33 cellular contexts compared by ENCODE assay signal in genomic region chr18:51157215-51157614, GRCh38.
"Had no signal": no experiment of that assay in that cellular context is flagged by ENCODE, and none has a peak within 500 bp of the region (broad histone marks: within the 10 kb centered on the region; RNA-seq: fewer than 3 reads in every experiment).

No MANE protein-coding gene starts in this region.

- DNase-seq: activated CD4-positive, alpha-beta T cell treated with anti-CD3 and anti-CD28 coated beads for 48 hours; activated CD4-positive, alpha-beta T cell treated with anti-CD3 and anti-CD28 coated beads, Interleukin-2, amount 50 U/mL, for 48 hours; activated CD8-positive, alpha-beta memory T cell treated with anti-CD3 and anti-CD28 coated beads, Interleukin-2, amount 50 U/mL, for 4 hours; activated effector memory CD4-positive, alpha-beta T cell treated with anti-CD3 and anti-CD28 coated beads, Interleukin-2, amount 50 U/mL, for 16 hours; activated naive CD4-positive, alpha-beta T cell treated with anti-CD3 and anti-CD28 coated beads for 36 hours; activated naive CD8-positive, alpha-beta T cell treated with anti-CD3 and anti-CD28 coated beads for 36 hours; activated T-cell treated with anti-CD3 and anti-CD28 coated beads, Interleukin-2, amount 50 U/mL, for 1 hour; adrenal gland; aorta; body of pancreas; dermis blood vessel endothelial cell; effector CD4-positive, alpha-beta T cell; foreskin keratinocyte; heart left ventricle; hypothalamus; immature natural killer cell; kidney; left colon; mammary epithelial cell; ovary; retina; sigmoid colon; small intestine; stimulated activated CD4-positive, alpha-beta T cell treated with anti-CD3 and anti-CD28 coated beads, Interleukin-4, amount 100 ng/mL, for 24 hours; T-helper 9 cell; tibial artery had no signal

- ATAC-seq: activated CD4-positive, CD25-positive, alpha-beta regulatory T cell treated with anti-CD3 and anti-CD28 coated beads, Interleukin-2, amount 50 U/mL, for 24 hours; body of pancreas; foreskin keratinocyte; heart left ventricle; left colon; stimulated activated effector memory CD8-positive, alpha-beta T cell treated with anti-CD3 and anti-CD28 coated beads, Interleukin-12 subunit alpha, Interleukin-12 subunit beta, amount 100 ng/mL, for 72 hours had no signal

- H3K9me3 ChIP-seq: adrenal gland, body of pancreas, esophagus muscularis mucosa, heart left ventricle, ovary, prostate gland, sigmoid colon, suprapubic skin, tibial artery had no signal

- H3K27ac Mint-ChIP-seq: activated naive CD4-positive, alpha-beta T cell treated with anti-CD3 and anti-CD28 coated beads for 36 hours; activated naive CD8-positive, alpha-beta T cell treated with anti-CD3 and anti-CD28 coated beads for 36 hours; activated T-helper 1 cell treated with anti-CD3 and anti-CD28 coated beads, Interleukin-12 subunit alpha, Interleukin-12 subunit beta, Interleukin-2, Interleukin-4 antibody, amounts not matched to agents 30 ng/mL and 10 ng/mL and 1 ng/mL, durations not matched to agents 14 hours and 24 hours and 36 hours; stimulated activated effector memory CD8-positive, alpha-beta T cell treated with anti-CD3 and anti-CD28 coated beads, Interleukin-12 subunit alpha, Interleukin-12 subunit beta, amount 100 ng/mL, for 72 hours had no signal

- H3K36me3 ChIP-seq: adrenal gland, esophagus muscularis mucosa, heart left ventricle, ovary, prostate gland, sigmoid colon, suprapubic skin, tibial artery had no signal

- H3K4me3 ChIP-seq: adrenal gland, body of pancreas, esophagus muscularis mucosa, heart left ventricle, ovary, prostate gland, sigmoid colon, suprapubic skin, tibial artery had no signal

- H3K9me3 Mint-ChIP-seq: activated naive CD4-positive, alpha-beta T cell treated with anti-CD3 and anti-CD28 coated beads for 36 hours; activated naive CD8-positive, alpha-beta T cell treated with anti-CD3 and anti-CD28 coated beads for 36 hours; activated T-helper 1 cell treated with anti-CD3 and anti-CD28 coated beads, Interleukin-12 subunit alpha, Interleukin-12 subunit beta, Interleukin-2, Interleukin-4 antibody, amounts not matched to agents 30 ng/mL and 10 ng/mL and 1 ng/mL, durations not matched to agents 14 hours and 24 hours and 36 hours; immature natural killer cell; stimulated activated effector memory CD8-positive, alpha-beta T cell treated with anti-CD3 and anti-CD28 coated beads, Interleukin-12 subunit alpha, Interleukin-12 subunit beta, amount 100 ng/mL, for 72 hours had no signal

- H3K4me1 ChIP-seq: adrenal gland, body of pancreas, esophagus muscularis mucosa, foreskin keratinocyte, prostate gland, sigmoid colon, suprapubic skin, tibial artery had no signal

- H3K27me3 Mint-ChIP-seq: activated naive CD8-positive, alpha-beta T cell treated with anti-CD3 and anti-CD28 coated beads for 36 hours had no signal

- H3K4me3 Mint-ChIP-seq: activated naive CD4-positive, alpha-beta T cell treated with anti-CD3 and anti-CD28 coated beads for 36 hours; activated naive CD8-positive, alpha-beta T cell treated with anti-CD3 and anti-CD28 coated beads for 36 hours; activated T-helper 1 cell treated with anti-CD3 and anti-CD28 coated beads, Interleukin-12 subunit alpha, Interleukin-12 subunit beta, Interleukin-2, Interleukin-4 antibody, amounts not matched to agents 30 ng/mL and 10 ng/mL and 1 ng/mL, durations not matched to agents 14 hours and 24 hours and 36 hours; stimulated activated effector memory CD8-positive, alpha-beta T cell treated with anti-CD3 and anti-CD28 coated beads, Interleukin-12 subunit alpha, Interleukin-12 subunit beta, amount 100 ng/mL, for 72 hours had no signal

- H3K36me3 Mint-ChIP-seq: stimulated activated effector memory CD8-positive, alpha-beta T cell treated with anti-CD3 and anti-CD28 coated beads, Interleukin-12 subunit alpha, Interleukin-12 subunit beta, amount 100 ng/mL, for 72 hours had no signal

- H3K27me3 ChIP-seq: adrenal gland, body of pancreas, esophagus muscularis mucosa, foreskin keratinocyte, heart left ventricle, ovary, sigmoid colon, suprapubic skin had no signal

- H3K27ac ChIP-seq: adrenal gland, body of pancreas, esophagus muscularis mucosa, foreskin keratinocyte, heart left ventricle, ovary, prostate gland, sigmoid colon, suprapubic skin, tibial artery, VCaP had no signal
